1 cellular context compared by ENCODE assay signal in genomic region chr4:169659736-169660670, GRCh38.
TF ChIP-seq lines count a peak whose summit lies in the region.

No MANE protein-coding gene starts in this region.

TF ChIP-seq in K562, 482 proteins besides CTCF, POLR2A, EP300 and RAD21 (continued from another document and continues in another):
- TF ChIP-seq ZFP36 (IDR thresholded peaks at IDR 0.05; ENCODE audit: low read depth, low read length, partially characterized antibody) (no peak), EP400 (IDR thresholded peaks at IDR 0.05) (peak; percentile 88), ZBTB49 (CRISPR knock-in tag; IDR thresholded peaks at IDR 0.05; ENCODE audit: borderline replicate concordance) (no peak), COPS2 (conservative IDR thresholded peaks at IDR 0.05) (no peak), SRF (CRISPR knock-in tag; IDR thresholded peaks at IDR 0.05) (no peak), ZNF124 (CRISPR knock-in tag; IDR thresholded peaks at IDR 0.05) (no peak), GMEB1 (CRISPR knock-in tag; IDR thresholded peaks at IDR 0.05) (no peak), ARID3B (CRISPR knock-in tag; IDR thresholded peaks at IDR 0.05; ENCODE audit: borderline replicate concordance) (no peak), HDAC2 (IDR thresholded peaks at IDR 0.05) (no peak), SMARCE1 (IDR thresholded peaks at IDR 0.05) (no peak; the same call in none of the 2 replicates), ZBTB33 (CRISPR knock-in tag; IDR thresholded peaks at IDR 0.05) (no peak), ZNF584 (CRISPR knock-in tag; IDR thresholded peaks at IDR 0.05; ENCODE audit: low read depth) (peak; percentile 79; the same call in 1 of the 2 replicates), SREBF1 (IDR thresholded peaks at IDR 0.05; ENCODE audit: borderline replicate concordance, low read depth, low read length) (no peak), POLR2AphosphoS2 (IDR thresholded peaks at IDR 0.05; ENCODE audit: low read length) (peak; percentile 78; the same call in 1 of the 2 replicates), SLC30A9 (CRISPR knock-in tag; IDR thresholded peaks at IDR 0.05) (no peak), ILK (tag; IDR thresholded peaks at IDR 0.05; ENCODE audit: borderline replicate concordance, low read depth) (no peak), NR0B1 (IDR thresholded peaks at IDR 0.05; ENCODE audit: partially characterized antibody) (no peak), ZNF444 (CRISPR knock-in tag; IDR thresholded peaks at IDR 0.05) (no peak), SMAD4 (CRISPR knock-in tag; conservative IDR thresholded peaks at IDR 0.05) (peak; percentile 56), ARID1B (IDR thresholded peaks at IDR 0.05) (peak; percentile 80), BMI1 (IDR thresholded peaks at IDR 0.05; ENCODE audit: low read length) (peak; percentile 95), EHMT2 (IDR thresholded peaks at IDR 0.05) (no peak; the same call in 1 of the 2 replicates), ZNF384 (IDR thresholded peaks at IDR 0.05; ENCODE audit: low read depth, low read length) (no peak), DDX20 (tag; IDR thresholded peaks at IDR 0.05; ENCODE audit: low read depth) (peak; percentile 50; the same call in 1 of the 2 replicates), CHCHD3 (CRISPR knock-in tag; IDR thresholded peaks at IDR 0.05) (0 out of 2 replicates have a peak, but pooled peaks have one; percentile 30), TSC22D4 (tag; IDR thresholded peaks at IDR 0.05) (no peak), SRSF9 (IDR thresholded peaks at IDR 0.05; ENCODE audit: borderline replicate concordance, low read depth, low read length) (no peak), STAG1 (CRISPR knock-in tag; IDR thresholded peaks at IDR 0.05; ENCODE audit: borderline replicate concordance) (no peak), BCL6 (CRISPR knock-in tag; IDR thresholded peaks at IDR 0.05) (no peak; the same call in 1 of the 2 replicates), PURB (CRISPR knock-in tag; IDR thresholded peaks at IDR 0.05; ENCODE audit: low read depth) (no peak), GTF2E2 (tag; IDR thresholded peaks at IDR 0.05) (peak; percentile 81; the same call in 1 of the 2 replicates), E2F8 (IDR thresholded peaks at IDR 0.05; ENCODE audit: low read depth, partially characterized antibody) (peak; percentile 33), ZNF766 (CRISPR knock-in tag; conservative IDR thresholded peaks at IDR 0.05) (peak; percentile 54; the same call in 1 of the 2 replicates), KHSRP (IDR thresholded peaks at IDR 0.05) (no peak; the same call in 1 of the 2 replicates), THAP12 (CRISPR knock-in tag; IDR thresholded peaks at IDR 0.05) (no peak), ZNF511 (CRISPR knock-in tag; IDR thresholded peaks at IDR 0.05) (no peak), CBFA2T3 (IDR thresholded peaks at IDR 0.05) (peak; percentile 67), HDAC1 (IDR thresholded peaks at IDR 0.05) (peak in 1 of 2 experiments; percentile 48; a peak in 1 of 4 replicates), FOXP4 (CRISPR knock-in tag; IDR thresholded peaks at IDR 0.05; ENCODE audit: borderline replicate concordance) (no peak), ZNF316 (IDR thresholded peaks at IDR 0.05) (peak; percentile 91), HCFC1 (IDR thresholded peaks at IDR 0.05; ENCODE audit: low read depth, low read length) (peak; percentile 41; the same call in 1 of the 2 replicates), NFE2 (IDR thresholded peaks at IDR 0.05; ENCODE audit: low read depth) (peak; percentile 96), GTF2F1 (IDR thresholded peaks at IDR 0.05; ENCODE audit: low read depth, low read length) (peak; percentile 83; the same call in 1 of the 2 replicates), BRF2 (IDR thresholded peaks at IDR 0.05; ENCODE audit: borderline replicate concordance, insufficient read depth, insufficient read length) (no peak), ZBTB26 (CRISPR knock-in tag; IDR thresholded peaks at IDR 0.05) (0 out of 2 replicates have a peak, but pooled peaks have one; percentile 11), EZH2 (IDR thresholded peaks at IDR 0.05; ENCODE audit: borderline replicate concordance, low read depth, low read length) (no peak), LARP7 (IDR thresholded peaks at IDR 0.05) (no peak)
